ENCODE assay signal across 9 cellular contexts in genomic region chr14:64761441-64762043, GRCh38. TPM values are rescaled to one million over a fixed set of nuclear protein-coding genes. Genes with fewer than 3 reads are reported as not detected.
DNase-seq lines count a peak whose midpoint lies in the region; ATAC-seq and TF ChIP-seq lines count a peak whose summit lies in the region.
"Had no signal": no experiment of that assay in that cellular context is flagged by ENCODE, and none has a peak within 500 bp of the region (broad histone marks: within the 10 kb centered on the region; RNA-seq: fewer than 3 reads in every experiment).

No MANE protein-coding gene starts in this region.

- no peak overlapping the region for H2BK120ac ChIP-seq in neuronal stem cell (ENCODE audit: low read depth, low read length)

- ATAC-seq in HG03442 (IDR thresholded peaks at IDR 0.05; ENCODE audit: unreplicated experiment) (no peak), GM19035 (IDR thresholded peaks at IDR 0.05; ENCODE audit: unreplicated experiment) (no peak)
- ATAC-seq: activated CD8-positive, alpha-beta T cell treated with anti-CD3 and anti-CD28 coated beads for 36 hours had no signal

- H3K27ac ChIP-seq in C4-2B (peak overlapping the region; percentile 2), neuronal stem cell (replicated peaks; ENCODE audit: low read length) (no peak overlapping the region)

- no peak overlapping the region for H3K4me2 ChIP-seq in neuronal stem cell (ENCODE audit: insufficient read depth, low read length, poor library complexity, severe bottlenecking)

- H3K27me3 ChIP-seq in neuronal stem cell (ENCODE audit: control insufficient read depth in 3 of 3, insufficient read depth in 3 of 3, low read depth in 1 of 3, low read length in 3 of 3), result peaks cover 0 to 65% (median 4%) of the 10 kb centered on the region in 3 experiments

- no peak overlapping the region for H3K9ac ChIP-seq in neuronal stem cell (ENCODE audit: low read depth, low read length, poor library complexity)

- TF ChIP-seq CTCF in C4-2B (conservative IDR thresholded peaks at IDR 0.05), result peak; percentile 64
- peak; percentile 40 for TF ChIP-seq CTCF in epithelial cell of esophagus (IDR thresholded peaks at IDR 0.05; ENCODE audit: insufficient read depth, low read depth, low read length, missing control alignments)

- peak; percentile 79 for DNase-seq in NCI-H2196 (lab: John Stamatoyannopoulos, UW; ENCODE audit: unreplicated experiment)
- DNase-seq in epithelial cell of esophagus (ENCODE audit: low read depth), result no peak
- no peak for DNase-seq in neuronal stem cell (ENCODE audit: low spot score)
- DNase-seq in A172 (ENCODE audit: low spot score), result no peak
- no peak for DNase-seq in ecto neural progenitor cell (ENCODE audit: low spot score)

- peak overlapping the region; percentile 32 for H2BK15ac ChIP-seq in neuronal stem cell (ENCODE audit: low read length)

- no peak overlapping the region for H2BK12ac ChIP-seq in neuronal stem cell (ENCODE audit: low read length)

- no peak overlapping the region for H4K8ac ChIP-seq in neuronal stem cell (ENCODE audit: low read depth, low read length)

- H3K14ac ChIP-seq in neuronal stem cell (ENCODE audit: low read length), result no peak overlapping the region

- no peak overlapping the region for H2BK5ac ChIP-seq in neuronal stem cell (ENCODE audit: low read length)

- peaks cover 8 to 30% of the 10 kb centered on the region in 2 donors for H3K4me1 ChIP-seq in neuronal stem cell (ENCODE audit: control insufficient read depth in 2 of 2, insufficient read depth in 1 of 2, low read depth in 1 of 2, low read length in 2 of 2)

- WGBS in neuronal stem cell (ENCODE audit: extremely low coverage in 2 of 2, insufficient read length in 2 of 2, insufficient replicate concordance in 1 of 2), 2 donors, result no CpG with 5 or more reads among the region's 5 CpGs

- no peak overlapping the region for H4K91ac ChIP-seq in neuronal stem cell (ENCODE audit: low read depth, low read length, poor library complexity)

- no peak overlapping the region for H3K23ac ChIP-seq in neuronal stem cell (ENCODE audit: low read depth, low read length, poor library complexity)

- no peak overlapping the region for H2AFZ ChIP-seq in neuronal stem cell (ENCODE audit: low read length)

- H2AK5ac ChIP-seq in neuronal stem cell (ENCODE audit: low read depth, low read length), result peak overlapping the region; percentile 1

- no peaks in the 10 kb centered on the region for H3K36me3 ChIP-seq in neuronal stem cell (replicated peaks in 1 of 2; ENCODE audit: control insufficient read depth in 2 of 2, insufficient read depth in 2 of 2, low read length in 2 of 2)

- no peaks in the 10 kb centered on the region for H3K79me1 ChIP-seq in neuronal stem cell (ENCODE audit: low read depth, low read length)

- no peak overlapping the region for H3K4ac ChIP-seq in neuronal stem cell (ENCODE audit: low read length)

- peaks cover 0 to 5% of the 10 kb centered on the region in 2 donors for H3K9me3 ChIP-seq in neuronal stem cell (replicated peaks in 1 of 2; ENCODE audit: control insufficient read depth in 2 of 2, insufficient read depth in 1 of 2, low read depth in 1 of 2, low read length in 2 of 2)

- no peak overlapping the region for H3K18ac ChIP-seq in neuronal stem cell (ENCODE audit: low read length)

- no peak overlapping the region for H3K4me3 ChIP-seq in epithelial cell of esophagus (ENCODE audit: low read length)
- no peak overlapping the region for H3K4me3 ChIP-seq in neuronal stem cell (ENCODE audit: low read length in 2 of 2)

RNA-seq across cellular contexts. Expression of gene PLEKHG3, which starts 57.3 kb away (rescaled TPM):
- 66.9 TPM for polyA plus RNA-seq in neuronal stem cell (2013, experiment 1 of 2)
- polyA plus RNA-seq in neuronal stem cell (2013, experiment 2 of 2), result 64.7 TPM
- 11.2 and 12.3 TPM in 2 replicates for total RNA-seq in A172 (2014; rRNA removed; shearing (Covaris generic))
